8 cellular contexts compared by ENCODE assay signal in genomic region chr2:9984217-9984739, GRCh38. TPM values are rescaled to one million over a fixed set of nuclear protein-coding genes. Genes with fewer than 3 reads are reported as not detected.
DNase-seq lines count a peak whose midpoint lies in the region; ATAC-seq and TF ChIP-seq lines count a peak whose summit lies in the region.

No MANE protein-coding gene starts in this region.

- no peak overlapping the region for H3K4me3 Mint-ChIP-seq in activated CD4-positive, alpha-beta memory T cell treated with anti-CD3 and anti-CD28 coated beads for 36 hours
- no peak overlapping the region for H3K4me3 Mint-ChIP-seq in activated CD4-positive, alpha-beta memory T cell treated with anti-CD3 and anti-CD28 coated beads, Interleukin-2, amount 10 ng/mL, durations not matched to agents 7 days and 5 days
- no peak overlapping the region for H3K4me3 Mint-ChIP-seq in naive thymus-derived CD4-positive, alpha-beta T cell

- no peak for TF ChIP-seq EP300 in esophagus muscularis mucosa (IDR thresholded peaks at IDR 0.05)

- POLR2A ChIA-PET in activated CD4-positive, alpha-beta memory T cell treated with anti-CD3 and anti-CD28 coated beads for 36 hours (lab: Charles Lee), result interaction anchor here (1.4 to 1.5 kb wide), 2 partner anchors 10 to 63 kb away, joined by 5 to 7 read pairs; no protein-coding TSS in a partner anchor
- POLR2A ChIA-PET in activated CD4-positive, alpha-beta memory T cell treated with anti-CD3 and anti-CD28 coated beads, Interleukin-2, amount 10 ng/mL, durations not matched to agents 7 days and 5 days (lab: Charles Lee), result interaction anchor here (0.6 to 2.5 kb wide), 9 partner anchors 9 to 65 kb away, joined by 3 to 14 read pairs (median 4); partner anchors contain the start of gene KLF11
- POLR2A ChIA-PET in naive thymus-derived CD4-positive, alpha-beta T cell (lab: Charles Lee), result interaction anchor here (1.1 to 2.1 kb wide), 3 partner anchors 9 to 64 kb away, joined by 4 to 10 read pairs (median 9); no protein-coding TSS in a partner anchor

- no peak overlapping the region for H3K4me2 ChIP-seq in SU-DHL-6 (ENCODE audit: low read depth, low read length, poor library complexity, severe bottlenecking)

- peaks cover 5% of the 10 kb centered on the region for H3K27me3 Mint-ChIP-seq in activated CD4-positive, alpha-beta memory T cell treated with anti-CD3 and anti-CD28 coated beads for 36 hours
- H3K27me3 Mint-ChIP-seq in activated CD4-positive, alpha-beta memory T cell treated with anti-CD3 and anti-CD28 coated beads, Interleukin-2, amount 10 ng/mL, durations not matched to agents 7 days and 5 days, result peaks cover 13% of the 10 kb centered on the region
- H3K27me3 Mint-ChIP-seq in naive thymus-derived CD4-positive, alpha-beta T cell, result peaks cover 0 to 21% (median 5%) of the 10 kb centered on the region in 5 donors

- H3K27me3 ChIP-seq in SU-DHL-6 (ENCODE audit: low read length), result no peaks in the 10 kb centered on the region
- H3K27me3 ChIP-seq in esophagus muscularis mucosa, result no peaks in the 10 kb centered on the region
- H3K27me3 ChIP-seq in naive thymus-derived CD4-positive, alpha-beta T cell (ENCODE audit: control insufficient read depth in 2 of 2, insufficient read depth in 2 of 2, low read length in 2 of 2), result no peaks in the 10 kb centered on the region

- H3K36me3 ChIP-seq in SU-DHL-6 (ENCODE audit: low read length) (no peaks in the 10 kb centered on the region), esophagus muscularis mucosa (peaks cover 0 to 4% (median 0%) of the 10 kb centered on the region in 4 donors)
- H3K36me3 ChIP-seq in naive thymus-derived CD4-positive, alpha-beta T cell (ENCODE audit: control insufficient read depth in 2 of 3, insufficient read depth in 3 of 3, low read length in 3 of 3), result no peaks in the 10 kb centered on the region

- H3K27ac Mint-ChIP-seq in activated CD4-positive, alpha-beta memory T cell treated with anti-CD3 and anti-CD28 coated beads for 36 hours, result peak overlapping the region; percentile 15
- H3K27ac Mint-ChIP-seq in activated CD4-positive, alpha-beta memory T cell treated with anti-CD3 and anti-CD28 coated beads, Interleukin-2, amount 10 ng/mL, durations not matched to agents 7 days and 5 days, result no peak overlapping the region
- peak overlapping the region in 1 of 9 donors; percentile 55 for H3K27ac Mint-ChIP-seq in naive thymus-derived CD4-positive, alpha-beta T cell

- ATAC-seq in naive thymus-derived CD4-positive, alpha-beta T cell, result peak; percentile 94
- no peak for ATAC-seq in HG02798 (IDR thresholded peaks at IDR 0.05; ENCODE audit: poor library complexity, unreplicated experiment)
- ATAC-seq in GM18511 (IDR thresholded peaks at IDR 0.05; ENCODE audit: unreplicated experiment), result no peak

- no peaks in the 10 kb centered on the region for H3K36me3 Mint-ChIP-seq in activated CD4-positive, alpha-beta memory T cell treated with anti-CD3 and anti-CD28 coated beads for 36 hours
- H3K36me3 Mint-ChIP-seq in activated CD4-positive, alpha-beta memory T cell treated with anti-CD3 and anti-CD28 coated beads, Interleukin-2, amount 10 ng/mL, durations not matched to agents 7 days and 5 days (ENCODE audit: low read depth), result no peaks in the 10 kb centered on the region
- no peaks in the 10 kb centered on the region for H3K36me3 Mint-ChIP-seq in naive thymus-derived CD4-positive, alpha-beta T cell

- H3K4me3 ChIP-seq in SU-DHL-6 (ENCODE audit: insufficient read depth, low read length, poor library complexity, severe bottlenecking) (no peak overlapping the region), esophagus muscularis mucosa (peak overlapping the region in 1 of 4 donors; percentile 20)
- H3K4me3 ChIP-seq in naive thymus-derived CD4-positive, alpha-beta T cell (ENCODE audit: low read length), result no peak overlapping the region

- peak; percentile 52 for DNase-seq in activated CD4-positive, alpha-beta memory T cell treated with anti-CD3 and anti-CD28 coated beads for 36 hours
- no peak for DNase-seq in activated CD4-positive, alpha-beta memory T cell treated with anti-CD3 and anti-CD28 coated beads, Interleukin-2, amount 10 ng/mL, durations not matched to agents 7 days and 5 days
- DNase-seq in LHCN-M2 (ENCODE audit: low read depth) (peak; percentile 49), esophagus muscularis mucosa (ENCODE audit: extremely low spot score) (no peak)
- DNase-seq in naive thymus-derived CD4-positive, alpha-beta T cell, result peak in 6 of 9 donors; percentile 18 to 63 (median 52)

- CTCF ChIA-PET in activated CD4-positive, alpha-beta memory T cell treated with anti-CD3 and anti-CD28 coated beads for 36 hours (lab: Charles Lee), result interaction anchor here (0.6 to 6.9 kb wide), 48 partner anchors 8 to 540 kb away, joined by 3 to 149 read pairs (median 5); partner anchors contain the start of genes KLF11 and TAF1B
- CTCF ChIA-PET in activated CD4-positive, alpha-beta memory T cell treated with anti-CD3 and anti-CD28 coated beads, Interleukin-2, amount 10 ng/mL, durations not matched to agents 7 days and 5 days (lab: Charles Lee), result interaction anchor here (0.6 to 6.2 kb wide), 56 partner anchors 8 to 1157 kb away, joined by 3 to 157 read pairs (median 4); partner anchors contain the start of gene KLF11
- CTCF ChIA-PET in naive thymus-derived CD4-positive, alpha-beta T cell (lab: Charles Lee), result interaction anchor here (0.6 to 6.5 kb wide), 25 partner anchors 9 to 437 kb away, joined by 3 to 153 read pairs (median 4); partner anchors contain the start of gene KLF11

- peaks cover 16 to 34% (median 26%) of the 10 kb centered on the region in 4 donors for H3K4me1 ChIP-seq in esophagus muscularis mucosa
- H3K4me1 ChIP-seq in naive thymus-derived CD4-positive, alpha-beta T cell (ENCODE audit: control insufficient read depth in 2 of 2, insufficient read depth in 2 of 2, low read length in 2 of 2), result no peaks in the 10 kb centered on the region

- peaks cover 16% of the 10 kb centered on the region for H3K4me1 Mint-ChIP-seq in activated CD4-positive, alpha-beta memory T cell treated with anti-CD3 and anti-CD28 coated beads for 36 hours (ENCODE audit: low read depth)
- H3K4me1 Mint-ChIP-seq in activated CD4-positive, alpha-beta memory T cell treated with anti-CD3 and anti-CD28 coated beads, Interleukin-2, amount 10 ng/mL, durations not matched to agents 7 days and 5 days, result peaks cover 16% of the 10 kb centered on the region
- peaks cover 9 to 18% (median 14%) of the 10 kb centered on the region in 7 donors for H3K4me1 Mint-ChIP-seq in naive thymus-derived CD4-positive, alpha-beta T cell

- TF ChIP-seq CTCF in SU-DHL-6 (IDR thresholded peaks at IDR 0.05; ENCODE audit: insufficient read depth, low read length, poor library complexity, severe bottlenecking) (peak; percentile 49), esophagus muscularis mucosa (IDR thresholded peaks at IDR 0.05) (peak; percentile 80 to 85 (median 84))

- H3F3A ChIP-seq in SU-DHL-6 (ENCODE audit: insufficient read depth), result no peaks in the 10 kb centered on the region

- H3K79me2 ChIP-seq in SU-DHL-6 (ENCODE audit: insufficient read depth, low read length), result no peaks in the 10 kb centered on the region

- H4K20me1 ChIP-seq in SU-DHL-6 (ENCODE audit: low read depth, low read length), result no peaks in the 10 kb centered on the region

- no peak overlapping the region for H3K9ac ChIP-seq in SU-DHL-6 (ENCODE audit: low read length)

- H3K9me3 ChIP-seq in SU-DHL-6 (ENCODE audit: insufficient read depth, low read length), result no peaks in the 10 kb centered on the region
- no peaks in the 10 kb centered on the region for H3K9me3 ChIP-seq in esophagus muscularis mucosa
- no peaks in the 10 kb centered on the region for H3K9me3 ChIP-seq in naive thymus-derived CD4-positive, alpha-beta T cell (ENCODE audit: control insufficient read depth in 2 of 3, low read length in 3 of 3)

- no peaks in the 10 kb centered on the region for H3K9me3 Mint-ChIP-seq in activated CD4-positive, alpha-beta memory T cell treated with anti-CD3 and anti-CD28 coated beads for 36 hours
- no peaks in the 10 kb centered on the region for H3K9me3 Mint-ChIP-seq in activated CD4-positive, alpha-beta memory T cell treated with anti-CD3 and anti-CD28 coated beads, Interleukin-2, amount 10 ng/mL, durations not matched to agents 7 days and 5 days
- H3K9me3 Mint-ChIP-seq in naive thymus-derived CD4-positive, alpha-beta T cell, result no peaks in the 10 kb centered on the region

- 25% methylated on average over 7 of the region's 7 CpGs for WGBS in esophagus muscularis mucosa

- no peak overlapping the region for H3K27ac ChIP-seq in SU-DHL-6 (ENCODE audit: low read depth, low read length)
- peak overlapping the region; percentile 50 to 74 (median 57) for H3K27ac ChIP-seq in esophagus muscularis mucosa (replicated peaks in 1 of 4)
- no peak overlapping the region for H3K27ac ChIP-seq in naive thymus-derived CD4-positive, alpha-beta T cell (ENCODE audit: low read depth, low read length)

- intact Hi-C loops in activated CD4-positive, alpha-beta memory T cell treated with anti-CD3 and anti-CD28 coated beads for 36 hours (cut with micrococcal nuclease), result loop anchor here (1.0 to 5.0 kb wide), 2 partner anchors 64 to 142 kb away; partner anchors contain the start of gene TAF1B
- intact Hi-C loops in esophagus muscularis mucosa (cut with DNase I), result no loop called here
- intact Hi-C loops in naive thymus-derived CD4-positive, alpha-beta T cell (cut with micrococcal nuclease), result loop anchor here (1.0 to 5.0 kb wide), 6 partner anchors 33 to 683 kb away; partner anchors contain the start of gene GRHL1 (in 1 of the 2)

- H2AFZ ChIP-seq in SU-DHL-6 (ENCODE audit: low read depth, low read length, severe bottlenecking), result no peak overlapping the region

- no peaks in the 10 kb centered on the region for H3K9me2 ChIP-seq in SU-DHL-6 (replicated peaks; ENCODE audit: insufficient read depth, low read length)

- TF ChIP-seq POLR2A in esophagus muscularis mucosa (IDR thresholded peaks at IDR 0.05; ENCODE audit: low read depth), result no peak

RNA-seq across cellular contexts. Expression of gene GRHL1, which starts 32.8 kb away (rescaled TPM):
- total RNA-seq in activated CD4-positive, alpha-beta memory T cell treated with anti-CD3 and anti-CD28 coated beads for 36 hours, result 1 to 10 TPM in 1 of 2 experiments, under 1 TPM in 1; 1.00 to 1.1 TPM
- 1 to 10 TPM; 1.2 to 2.0 TPM for total RNA-seq in activated CD4-positive, alpha-beta memory T cell treated with anti-CD3 and anti-CD28 coated beads, Interleukin-2, amount 10 ng/mL, durations not matched to agents 7 days and 5 days
- 0.40 and 0.90 TPM in 2 replicates for total RNA-seq in LHCN-M2 (2014; rRNA removed)
- polyA plus RNA-seq in LHCN-M2 (2012), result 0.05 TPM
- total RNA-seq in esophagus muscularis mucosa, result 1 to 10 TPM in 3 of 4 donors, under 1 TPM in 1; 0.86 to 5.1 (median 2.6) TPM
- total RNA-seq in naive thymus-derived CD4-positive, alpha-beta T cell, result 1 to 10 TPM in 1 of 5 experiments, under 1 TPM in 4; 0.19 to 1.3 (median 0.56) TPM
- polyA plus RNA-seq in naive thymus-derived CD4-positive, alpha-beta T cell, result under 1 TPM in 1 of 2 donors, not detected in 1; 0.33 TPM

RNA-seq across cellular contexts. Expression of gene KLF11, which starts 59.1 kb away (rescaled TPM):
- 1 to 10 TPM; 5.6 to 6.1 TPM for total RNA-seq in activated CD4-positive, alpha-beta memory T cell treated with anti-CD3 and anti-CD28 coated beads for 36 hours
- total RNA-seq in activated CD4-positive, alpha-beta memory T cell treated with anti-CD3 and anti-CD28 coated beads, Interleukin-2, amount 10 ng/mL, durations not matched to agents 7 days and 5 days, result 10 to 100 TPM; 14.4 to 16.0 TPM
- total RNA-seq in LHCN-M2 (2014; rRNA removed) (3.1 and 3.3 TPM in 2 replicates), esophagus muscularis mucosa (10 to 100 TPM; 15.8 to 51.6 (median 33.9) TPM)
- polyA plus RNA-seq in LHCN-M2 (2012), result 3.7 TPM
- total RNA-seq in naive thymus-derived CD4-positive, alpha-beta T cell, result 10 to 100 TPM in 2 of 5 experiments, 1 to 10 TPM in 3; 2.7 to 48.6 (median 6.8) TPM
- polyA plus RNA-seq in naive thymus-derived CD4-positive, alpha-beta T cell, result 1 to 10 TPM; 1.3 to 1.7 TPM

Comparison
In these comparisons a context has a peak if more than half of its experiments do, and no peak if none do; other contexts are left out.
1. DNase-seq: peak in activated CD4-positive, alpha-beta memory T cell treated with anti-CD3 and anti-CD28 coated beads for 36 hours (single experiment), LHCN-M2 (single experiment) and naive thymus-derived CD4-positive, alpha-beta T cell (6 of 9); none in activated CD4-positive, alpha-beta memory T cell treated with anti-CD3 and anti-CD28 coated beads, Interleukin-2, amount 10 ng/mL, durations not matched to agents 7 days and 5 days (single experiment) and esophagus muscularis mucosa (single experiment).
2. H3K27ac ChIP-seq: peak in esophagus muscularis mucosa (4 of 4); none in SU-DHL-6 (single experiment) and naive thymus-derived CD4-positive, alpha-beta T cell (single experiment).